In genomic region chr5:131796793-131797693, GRCh38 we compare ENCODE assay signal across 1 cellular context.
TF ChIP-seq lines count a peak whose summit lies in the region.

Gene FNIP1 (minus strand): TSS chr5:131797017. CDS start chr5:131796921, 96 bp downstream.

TF ChIP-seq in SK-N-SH, 30 proteins besides CTCF, POLR2A, EP300 and RAD21 (continued from another document):
- TF ChIP-seq PBX3 (IDR thresholded peaks at IDR 0.05): peak; percentile 48; the same call in 1 of the 2 replicates
- TF ChIP-seq MXI1 (IDR thresholded peaks at IDR 0.05; ENCODE audit: low read depth, low read length): peak; percentile 77
- no peak for TF ChIP-seq NRF1 (IDR thresholded peaks at IDR 0.05; ENCODE audit: low read depth, low read length)
- TF ChIP-seq MAX (IDR thresholded peaks at IDR 0.05; ENCODE audit: low read depth): peak; percentile 89
- peak; percentile 32; the same call in 1 of the 2 replicates for TF ChIP-seq JUND (IDR thresholded peaks at IDR 0.05)
- TF ChIP-seq POLR2AphosphoS5 (IDR thresholded peaks at IDR 0.05; ENCODE audit: low read depth, low read length): peak; percentile 89
TF ChIP-seq in SK-N-SH: peak in this region for 15.
